25 cellular contexts compared by ENCODE assay signal in genomic region chr11:125328181-125328580, GRCh38.
"Had no signal": no experiment of that assay in that cellular context is flagged by ENCODE, and none has a peak within 500 bp of the region (broad histone marks: within the 10 kb centered on the region; RNA-seq: fewer than 3 reads in every experiment).

No MANE protein-coding gene starts in this region.

- H3K9me3 ChIP-seq: adrenal gland, ascending aorta, body of pancreas, MG63, Peyer's patch had no signal

- H3K36me3 Mint-ChIP-seq: activated naive CD8-positive, alpha-beta T cell treated with anti-CD3 and anti-CD28 coated beads, Interleukin-2, amount 10 ng/mL, durations not matched to agents 7 days and 5 days had no signal

- H3K4me1 Mint-ChIP-seq: activated CD4-positive, alpha-beta memory T cell treated with anti-CD3 and anti-CD28 coated beads, Interleukin-2, amount 10 ng/mL, durations not matched to agents 7 days and 5 days; activated naive CD8-positive, alpha-beta T cell treated with anti-CD3 and anti-CD28 coated beads, Interleukin-2, amount 10 ng/mL, durations not matched to agents 7 days and 5 days had no signal

- H3K27ac ChIP-seq: adrenal gland, ascending aorta, body of pancreas, Peyer's patch had no signal

- H3K9me3 Mint-ChIP-seq: activated CD4-positive, alpha-beta memory T cell treated with anti-CD3 and anti-CD28 coated beads, Interleukin-2, amount 10 ng/mL, durations not matched to agents 7 days and 5 days; activated naive CD8-positive, alpha-beta T cell treated with anti-CD3 and anti-CD28 coated beads, Interleukin-2, amount 10 ng/mL, durations not matched to agents 7 days and 5 days; activated T-cell treated with anti-CD3 and anti-CD28 coated beads, Interleukin-2, amount 50 U/mL, for 72 hours had no signal

- H3K4me3 Mint-ChIP-seq: activated CD4-positive, alpha-beta memory T cell treated with anti-CD3 and anti-CD28 coated beads, Interleukin-2, amount 10 ng/mL, durations not matched to agents 7 days and 5 days; activated naive CD8-positive, alpha-beta T cell treated with anti-CD3 and anti-CD28 coated beads, Interleukin-2, amount 10 ng/mL, durations not matched to agents 7 days and 5 days; activated T-cell treated with anti-CD3 and anti-CD28 coated beads, Interleukin-2, amount 50 U/mL, for 72 hours had no signal

- H3K4me3 ChIP-seq: adrenal gland, ascending aorta, body of pancreas, MG63, Peyer's patch had no signal

- ATAC-seq: activated T-cell treated with anti-CD3 and anti-CD28 coated beads, Interleukin-2, amount 50 U/mL, for 72 hours; body of pancreas had no signal

- H3K27me3 ChIP-seq: adrenal gland, ascending aorta, body of pancreas, MG63, Peyer's patch had no signal

- DNase-seq: activated CD4-positive, alpha-beta memory T cell treated with anti-CD3 and anti-CD28 coated beads, Interleukin-2, amount 10 ng/mL, durations not matched to agents 7 days and 5 days; activated CD4-positive, alpha-beta T cell treated with anti-CD3 and anti-CD28 coated beads, Interleukin-2, amount 50 U/mL, for 1 hour; activated CD4-positive, CD25-positive, alpha-beta regulatory T cell; activated naive CD4-positive, alpha-beta T cell treated with anti-CD3 and anti-CD28 coated beads, Interleukin-2, amount 50 U/mL, for 16 hours; activated naive CD8-positive, alpha-beta T cell treated with anti-CD3 and anti-CD28 coated beads, Interleukin-2, amount 10 ng/mL, durations not matched to agents 7 days and 5 days; activated T-cell treated with anti-CD3 and anti-CD28 coated beads, Interleukin-2, amount 50 U/mL, for 72 hours; adrenal gland; body of pancreas; MG63; MV-4-11; NCI-H1092 treated with DMSO at 0.1 percent for 48 hours; NCI-H1417 treated with DMSO at 0.1 percent for 48 hours; NCI-H1694; NCI-H2029; NCI-H2107; NCI-H2171 treated with DMSO at 0.1 percent for 48 hours; NCI-H226; NCI-H526; NK-92 treated with Interleukin-12 subunit alpha and Interleukin-12 subunit beta, amount 100 ng/mL, for 24 hours; OCI-M1; Peyer's patch; SHP77 treated with DMSO at 0.1 percent for 48 hours; T-helper 2 cell; T1000 had no signal

- H3K27ac Mint-ChIP-seq: activated CD4-positive, alpha-beta memory T cell treated with anti-CD3 and anti-CD28 coated beads, Interleukin-2, amount 10 ng/mL, durations not matched to agents 7 days and 5 days; activated naive CD8-positive, alpha-beta T cell treated with anti-CD3 and anti-CD28 coated beads, Interleukin-2, amount 10 ng/mL, durations not matched to agents 7 days and 5 days; activated T-cell treated with anti-CD3 and anti-CD28 coated beads, Interleukin-2, amount 50 U/mL, for 72 hours had no signal
